2 cellular contexts compared by ENCODE assay signal in genomic region chr22:41216984-41217383, GRCh38.
TF ChIP-seq lines count a peak whose summit lies in the region.

No MANE protein-coding gene starts in this region.

TF ChIP-seq in H1, 55 proteins besides CTCF, POLR2A, EP300 and RAD21 (continued from another document):
- TF ChIP-seq POLR2AphosphoS5 (IDR thresholded peaks at IDR 0.05; ENCODE audit: low read depth, low read length) (no peak), ASH2L (IDR thresholded peaks at IDR 0.05; ENCODE audit: low read length) (no peak), YY1 (IDR thresholded peaks at IDR 0.05; ENCODE audit: low read depth, low read length) (no peak), SIX5 (IDR thresholded peaks at IDR 0.05; ENCODE audit: low read depth, low read length) (no peak), BRCA1 (IDR thresholded peaks at IDR 0.05; ENCODE audit: low read depth, low read length) (no peak), SP2 (IDR thresholded peaks at IDR 0.05; ENCODE audit: low read length) (no peak), BCL11A (IDR thresholded peaks at IDR 0.05; ENCODE audit: low read depth in 2 of 2, low read length in 2 of 2) (no peak), RNF2 (IDR thresholded peaks at IDR 0.05; ENCODE audit: borderline replicate concordance, low read depth, low read length, missing control alignments, poor library complexity, severe bottlenecking) (no peak), MAX (IDR thresholded peaks at IDR 0.05) (no peak), SRF (IDR thresholded peaks at IDR 0.05; ENCODE audit: low read depth, low read length) (no peak), MAFK (IDR thresholded peaks at IDR 0.05; ENCODE audit: low read depth, low read length) (no peak), GTF2F1 (IDR thresholded peaks at IDR 0.05; ENCODE audit: borderline replicate concordance, low read depth, low read length) (no peak)

TF ChIP-seq in GM12891, 5 proteins besides CTCF, POLR2A, EP300 and RAD21 (continued from another document):
- TF ChIP-seq POLR2AphosphoS5 (IDR thresholded peaks at IDR 0.05; ENCODE audit: low read depth, low read length) (no peak), PAX5 (IDR thresholded peaks at IDR 0.05; ENCODE audit: insufficient read depth, low read length, severe bottlenecking) (no peak)
